In genomic region chr15:75916978-75917377, GRCh38 we compare ENCODE assay signal across 24 cellular contexts.
"Had no signal": no experiment of that assay in that cellular context is flagged by ENCODE, and none has a peak within 500 bp of the region (broad histone marks: within the 10 kb centered on the region; RNA-seq: fewer than 3 reads in every experiment).

No MANE protein-coding gene starts in this region.

- H3K27ac ChIP-seq: neural progenitor cell, ovary, parathyroid adenoma, psoas muscle, right lobe of liver, sigmoid colon, stomach, thoracic aorta, thyroid gland, tibial nerve, upper lobe of left lung had no signal

- H3K36me3 ChIP-seq: ovary had no signal

- H3K27me3 ChIP-seq: neural progenitor cell, ovary, right lobe of liver, sigmoid colon, stomach, thyroid gland, tibial nerve, upper lobe of left lung had no signal

- H3K9ac ChIP-seq: neural progenitor cell, parathyroid adenoma had no signal

- H3K4me3 ChIP-seq: neural progenitor cell, ovary, psoas muscle, right lobe of liver, sigmoid colon, stomach, thoracic aorta, thyroid gland, tibial nerve, upper lobe of left lung had no signal

- FAIRE-seq: urothelium cell line had no signal

- H3K9me3 ChIP-seq: ovary, psoas muscle, right lobe of liver, sigmoid colon, stomach, thoracic aorta, thyroid gland, upper lobe of left lung had no signal

- H3K4me1 ChIP-seq: neural progenitor cell, parathyroid adenoma, thyroid gland had no signal

- DNase-seq: naive thymus-derived CD4-positive, alpha-beta T cell; natural killer cell; occipital lobe; ovary; psoas muscle; right cardiac atrium; right lobe of liver; sigmoid colon; small intestine; stimulated activated CD4-positive, alpha-beta T cell treated with anti-CD3 and anti-CD28 coated beads, Interleukin-15, amount 100 ng/mL, for 24 hours; stimulated activated CD4-positive, alpha-beta T cell treated with anti-CD3 and anti-CD28 coated beads, Interleukin-2, amount 100 ng/mL, for 24 hours; stimulated activated CD4-positive, alpha-beta T cell treated with anti-CD3 and anti-CD28 coated beads, Interleukin-2, amount 100 ng/mL, for 48 hours; stimulated activated CD4-positive, alpha-beta T cell treated with anti-CD3 and anti-CD28 coated beads, Interleukin-4, amount 100 ng/mL, for 24 hours; stimulated activated naive B cell treated with anti-CD40 and anti-IgM and Interleukin-4, amounts not matched to agents 10 μg/mL and 1 μg/mL and 100 μg/mL, for 72 hours; stimulated activated naive CD4-positive, alpha-beta T cell treated with Interleukin-2 at 50 U/mL for 16 hours; stomach; thyroid gland; trophoblast cell; upper lobe of left lung had no signal
